Comparison of ENCODE assay signal across 8 cellular contexts in the genomic region with DNA sequence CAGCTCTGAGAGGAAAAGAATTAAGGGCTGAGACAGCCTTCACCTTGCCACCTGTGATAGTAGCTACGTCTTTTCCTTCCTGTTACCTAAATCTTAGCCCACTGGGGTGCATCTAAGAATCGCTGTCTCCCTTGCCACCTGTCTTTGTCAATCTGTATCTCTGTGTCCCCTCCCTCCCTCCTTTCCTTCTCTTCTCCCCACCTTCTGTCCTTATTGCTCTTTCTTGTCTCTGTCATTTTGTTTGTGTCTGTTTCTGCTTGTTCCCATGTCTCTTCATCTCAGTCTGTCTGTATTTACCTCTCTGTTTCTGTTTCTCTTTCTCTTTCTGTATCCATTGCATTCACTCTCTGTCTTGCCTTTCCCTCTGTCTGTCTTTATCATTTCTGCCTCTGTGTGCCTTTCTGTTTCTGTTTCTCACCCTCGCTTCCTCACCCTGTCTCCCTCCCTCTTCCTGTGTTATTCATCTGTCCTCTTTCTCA. TPM values are rescaled to one million over a fixed set of nuclear protein-coding genes. Genes with fewer than 3 reads are reported as not detected.
DNase-seq lines count a peak whose midpoint lies in the region; ATAC-seq and TF ChIP-seq lines count a peak whose summit lies in the region.
"Had no signal": no experiment of that assay in that cellular context is flagged by ENCODE, and none has a peak within 500 bp of the region (broad histone marks: within the 10 kb centered on the region; RNA-seq: fewer than 3 reads in every experiment).

No MANE protein-coding gene starts in this region.

- H3K36me3 Mint-ChIP-seq in naive thymus-derived CD4-positive, alpha-beta T cell: peaks cover 0 to 4% (median 0%) of the 10 kb centered on the region in 5 donors

- H3K27me3 ChIP-seq in naive thymus-derived CD4-positive, alpha-beta T cell (ENCODE audit: control insufficient read depth in 2 of 2, insufficient read depth in 2 of 2, low read length in 2 of 2): no peaks in the 10 kb centered on the region

- H3K4me3 Mint-ChIP-seq in naive thymus-derived CD4-positive, alpha-beta T cell: peak overlapping the region; percentile 30 to 90 (median 82)

- H3K4me1 Mint-ChIP-seq in naive thymus-derived CD4-positive, alpha-beta T cell: peaks cover 8 to 16% (median 12%) of the 10 kb centered on the region in 7 donors

- peak overlapping the region; percentile 52 for H3K4me3 ChIP-seq in naive thymus-derived CD4-positive, alpha-beta T cell (ENCODE audit: low read length)
- no peak overlapping the region for H3K4me3 ChIP-seq in coronary artery

- peak overlapping the region; percentile 52 for H3K27ac ChIP-seq in naive thymus-derived CD4-positive, alpha-beta T cell (ENCODE audit: low read depth, low read length)
- H3K27ac ChIP-seq in coronary artery: no peak overlapping the region

- peak overlapping the region; percentile 59 to 91 (median 85) for H3K27ac Mint-ChIP-seq in naive thymus-derived CD4-positive, alpha-beta T cell

- peaks cover 3 to 11% (median 9%) of the 10 kb centered on the region in 5 donors for H3K27me3 Mint-ChIP-seq in naive thymus-derived CD4-positive, alpha-beta T cell

- intact Hi-C loops in naive thymus-derived CD4-positive, alpha-beta T cell (cut with micrococcal nuclease): loop anchor here in 1 of 2 donors (2.0 to 10.0 kb wide), 2 partner anchors 28 to 498 kb away; no protein-coding TSS in a partner anchor

- POLR2A ChIA-PET in naive thymus-derived CD4-positive, alpha-beta T cell (lab: Charles Lee): no interaction called here

- no peaks in the 10 kb centered on the region for H3K36me3 ChIP-seq in naive thymus-derived CD4-positive, alpha-beta T cell (ENCODE audit: control insufficient read depth in 2 of 3, insufficient read depth in 3 of 3, low read length in 3 of 3)

- DNase-seq in naive thymus-derived CD4-positive, alpha-beta T cell: peak in 6 of 9 donors; percentile 1 to 34 (median 18)
- DNase-seq in coronary artery (ENCODE audit: low spot score): no peak
- DNase-seq in NCI-H510A treated with DMSO at 0.1 percent for 48 hours (lab: John Stamatoyannopoulos, UW): no peak
- no peak for DNase-seq in nucleus accumbens (lab: John Stamatoyannopoulos, UW)
- DNase-seq: activated CD4-positive, alpha-beta T cell treated with anti-CD3 and anti-CD28 coated beads, Interleukin-2, amount 50 U/mL, for 48 hours had no signal

- peak; percentile 97 for ATAC-seq in GM18870 (IDR thresholded peaks at IDR 0.05; ENCODE audit: unreplicated experiment)
- ATAC-seq in GM21786 (IDR thresholded peaks at IDR 0.05; ENCODE audit: unreplicated experiment): peak; percentile 90
- ATAC-seq in HG03575 (IDR thresholded peaks at IDR 0.05; ENCODE audit: extremely low read depth, insufficient number of reproducible peaks, low FRiP score, unreplicated experiment): peak; percentile 83
- peak; percentile 77 for ATAC-seq in naive thymus-derived CD4-positive, alpha-beta T cell

- H3K4me1 ChIP-seq in naive thymus-derived CD4-positive, alpha-beta T cell (ENCODE audit: control insufficient read depth in 2 of 2, insufficient read depth in 2 of 2, low read length in 2 of 2): peaks cover 9 to 11% of the 10 kb centered on the region in 2 donors

- no peak for TF ChIP-seq CTCF in coronary artery (IDR thresholded peaks at IDR 0.05)

- CTCF ChIA-PET in naive thymus-derived CD4-positive, alpha-beta T cell (lab: Charles Lee): no interaction called here

- no peaks in the 10 kb centered on the region for H3K9me3 ChIP-seq in naive thymus-derived CD4-positive, alpha-beta T cell (ENCODE audit: control insufficient read depth in 2 of 3, low read length in 3 of 3)

- H3K9me3 Mint-ChIP-seq in naive thymus-derived CD4-positive, alpha-beta T cell: peaks cover 0 to 4% (median 2%) of the 10 kb centered on the region in 11 donors

RNA-seq across cellular contexts. Expression of a gene that starts 30.2 kb away (rescaled TPM):
- 1 to 10 TPM in 2 of 5 experiments, under 1 TPM in 2, not detected in 1; 0.22 to 8.2 (median 0.90) TPM for total RNA-seq in naive thymus-derived CD4-positive, alpha-beta T cell
- not detected for polyA plus RNA-seq in naive thymus-derived CD4-positive, alpha-beta T cell

Comparison
In these comparisons a context has a peak if more than half of its experiments do, and no peak if none do; other contexts are left out.
1. DNase-seq: peak in naive thymus-derived CD4-positive, alpha-beta T cell (6 of 9); none in coronary artery (single experiment), NCI-H510A treated with DMSO at 0.1 percent for 48 hours (single experiment) and nucleus accumbens (0 of 56).
2. Peak in every context shown above with its lines, with median percentiles within 50 percentile points of each other: ATAC-seq.